ENCODE assay signal across 14 cellular contexts in the genomic region with DNA sequence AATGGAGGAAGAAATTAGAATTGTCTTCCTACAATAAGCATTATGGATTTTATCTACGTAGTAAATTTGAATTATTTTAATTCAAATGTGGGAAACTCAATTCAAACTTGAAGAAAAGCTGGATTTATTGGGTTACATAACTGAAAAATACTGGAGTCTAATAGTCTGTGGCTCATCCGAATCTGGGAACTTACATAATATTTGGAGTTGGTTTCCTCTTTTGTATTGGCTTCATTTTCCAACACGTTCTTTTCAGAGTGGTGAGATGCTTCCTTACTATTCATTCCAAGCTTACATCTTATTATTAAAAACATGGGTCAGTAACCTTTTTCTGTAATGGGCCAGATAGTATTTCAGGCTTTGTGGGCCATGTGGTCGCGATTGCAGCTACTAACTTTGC.
"Had no signal": no experiment of that assay in that cellular context is flagged by ENCODE, and none has a peak within 500 bp of the region (broad histone marks: within the 10 kb centered on the region; RNA-seq: fewer than 3 reads in every experiment).

No MANE protein-coding gene starts in this region.

- DNase-seq: activated CD4-positive, alpha-beta T cell treated with anti-CD3 and anti-CD28 coated beads, Interleukin-2, amount 10 ng/mL, durations not matched to agents 24 days and 14 days; activated CD4-positive, CD25-positive, alpha-beta regulatory T cell; activated CD8-positive, alpha-beta memory T cell treated with anti-CD3 and anti-CD28 coated beads, Interleukin-2, amount 50 U/mL, for 4 hours; activated CD8-positive, alpha-beta T cell treated with anti-CD3 and anti-CD28 coated beads, Interleukin-2, amount 10 ng/mL, durations not matched to agents 7 days and 5 days; activated effector memory CD4-positive, alpha-beta T cell treated with anti-CD3 and anti-CD28 coated beads, Interleukin-2, amount 50 U/mL, for 16 hours; activated T-cell treated with anti-CD3 and anti-CD28 coated beads, Interleukin-2, amount 50 U/mL, for 48 hours; adrenal gland; dorsolateral prefrontal cortex; endodermal cell; erythroblast; pancreas; sigmoid colon; stimulated activated CD4-positive, alpha-beta T cell treated with anti-CD3 and anti-CD28 coated beads, Interleukin-2, amount 100 ng/mL, for 24 hours had no signal

- H3K27me3 ChIP-seq: adrenal gland, dorsolateral prefrontal cortex, hepatocyte, pancreas, sigmoid colon had no signal

- H3K4me3 ChIP-seq: adrenal gland, dorsolateral prefrontal cortex, hepatocyte, pancreas, sigmoid colon had no signal

- H3K36me3 ChIP-seq: adrenal gland, pancreas, sigmoid colon had no signal

- H3K27ac ChIP-seq: adrenal gland, dorsolateral prefrontal cortex, hepatocyte, pancreas, sigmoid colon had no signal

- H3K9me3 ChIP-seq: adrenal gland, pancreas, sigmoid colon had no signal

- ATAC-seq: activated CD8-positive, alpha-beta T cell treated with anti-CD3 and anti-CD28 coated beads, Interleukin-2, amount 10 ng/mL, durations not matched to agents 7 days and 5 days had no signal
